Comparison of ENCODE assay signal across 22 cellular contexts in the genomic region with DNA sequence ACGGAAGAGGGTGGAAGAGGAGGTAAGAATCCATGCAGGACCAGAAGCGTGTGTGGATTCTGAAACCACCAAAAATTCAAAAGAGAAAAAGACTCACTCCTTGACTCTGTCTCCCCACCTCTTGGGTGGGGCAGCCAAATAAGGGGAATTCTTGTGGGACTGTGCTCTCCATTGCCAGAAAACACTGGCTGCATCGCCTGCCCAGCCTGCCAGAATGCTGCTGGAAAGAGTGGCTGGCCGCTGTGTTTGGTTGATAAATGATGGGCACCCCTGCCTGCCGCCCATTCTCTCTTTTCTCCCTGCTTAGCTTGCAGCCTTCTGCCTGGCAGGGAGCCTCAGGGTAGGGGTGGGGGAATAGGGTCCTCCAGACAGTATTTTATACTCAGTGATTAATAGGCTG. TPM values are rescaled to one million over a fixed set of nuclear protein-coding genes. Genes with fewer than 3 reads are reported as not detected.
DNase-seq lines count a peak whose midpoint lies in the region; ATAC-seq and TF ChIP-seq lines count a peak whose summit lies in the region.
"Had no signal": no experiment of that assay in that cellular context is flagged by ENCODE, and none has a peak within 500 bp of the region (broad histone marks: within the 10 kb centered on the region; RNA-seq: fewer than 3 reads in every experiment).

No MANE protein-coding gene starts in this region.

- TF ChIP-seq CTCF in breast epithelium (IDR thresholded peaks at IDR 0.05) (no peak), MCF 10A (IDR thresholded peaks at IDR 0.05; ENCODE audit: unreplicated experiment) (no peak), left lung (IDR thresholded peaks at IDR 0.05) (no peak), stomach (IDR thresholded peaks at IDR 0.05) (no peak)

- intact Hi-C loops in breast epithelium (cut with DNase I; ENCODE audit: low total_unique reads) = loop anchor here (5.0 kb wide), 1 partner anchor 60 kb away; no protein-coding TSS in a partner anchor
- intact Hi-C loops in MCF 10A (cut with micrococcal nuclease) = no loop called here
- intact Hi-C loops in left lung (cut with DNase I) = loop anchor here in 1 of 2 donors (5.0 kb wide), 1 partner anchor 70 kb away; a partner anchor contains a TSS
- intact Hi-C loops in stomach (cut with DNase I; ENCODE audit: low total_unique reads) = no loop called here

- peak overlapping the region; percentile 27 to 48 for H3K27ac ChIP-seq in breast epithelium
- H3K27ac ChIP-seq in left lung = peak overlapping the region; percentile 21 to 43
- H3K27ac ChIP-seq in stomach = peak overlapping the region in 4 of 5 donors; percentile 52 to 74 (median 62)
- H3K27ac ChIP-seq: BLaER1, PC-9 had no signal

- no peaks in the 10 kb centered on the region for H3K27me3 Mint-ChIP-seq in MCF 10A (ENCODE audit: insufficient read depth, unreplicated experiment)
- peaks cover 5% of the 10 kb centered on the region for H3K27me3 Mint-ChIP-seq in T-helper 2 cell treated with Interferon-gamma antibody and Interleukin-4, amounts not matched to agents 5 μg/mL and 100 μg/mL, for 36 hours (ENCODE audit: low read depth)
- H3K27me3 Mint-ChIP-seq: activated B cell treated with CpG ODN at 0.5 μM for 24 hours; activated naive CD8-positive, alpha-beta T cell treated with anti-CD3 and anti-CD28 coated beads for 36 hours; naive thymus-derived CD4-positive, alpha-beta T cell had no signal

- H3K4me3 ChIP-seq in breast epithelium (no peak overlapping the region), left lung (no peak overlapping the region), stomach (no peak overlapping the region)
- H3K4me3 ChIP-seq: BLaER1, dorsolateral prefrontal cortex, PC-9 had no signal

- WGBS in stomach, 5 donors = 59 to 84% (median 70%) methylated on average over 5 of the region's 5 CpGs

- no peaks in the 10 kb centered on the region for H3K4me1 Mint-ChIP-seq in MCF 10A (ENCODE audit: insufficient read depth, unreplicated experiment)
- H3K4me1 Mint-ChIP-seq in T-helper 2 cell treated with Interferon-gamma antibody and Interleukin-4, amounts not matched to agents 5 μg/mL and 100 μg/mL, for 36 hours (ENCODE audit: low read depth) = peaks cover 2% of the 10 kb centered on the region
- H3K4me1 Mint-ChIP-seq: activated B cell treated with CpG ODN at 0.5 μM for 24 hours had no signal

- no peak overlapping the region for H3K27ac Mint-ChIP-seq in MCF 10A (ENCODE audit: low read depth, unreplicated experiment)
- H3K27ac Mint-ChIP-seq in T-helper 2 cell treated with Interferon-gamma antibody and Interleukin-4, amounts not matched to agents 5 μg/mL and 100 μg/mL, for 36 hours = no peak overlapping the region
- H3K27ac Mint-ChIP-seq: activated B cell treated with CpG ODN at 0.5 μM for 24 hours; activated CD8-positive, alpha-beta T cell treated with anti-CD3 and anti-CD28 coated beads, Interleukin-2, amount 10 ng/mL, durations not matched to agents 7 days and 5 days; activated naive CD8-positive, alpha-beta T cell treated with anti-CD3 and anti-CD28 coated beads for 36 hours had no signal

- H3K36me3 Mint-ChIP-seq in MCF 10A (ENCODE audit: insufficient read depth, unreplicated experiment) = no peaks in the 10 kb centered on the region
- no peaks in the 10 kb centered on the region for H3K36me3 Mint-ChIP-seq in T-helper 2 cell treated with Interferon-gamma antibody and Interleukin-4, amounts not matched to agents 5 μg/mL and 100 μg/mL, for 36 hours (ENCODE audit: low read depth)
- H3K36me3 Mint-ChIP-seq: activated naive CD8-positive, alpha-beta T cell treated with anti-CD3 and anti-CD28 coated beads for 36 hours; naive thymus-derived CD4-positive, alpha-beta T cell had no signal

- no peak for TF ChIP-seq EP300 in stomach (IDR thresholded peaks at IDR 0.05)

- POLR2A ChIA-PET in MCF 10A (lab: Yijun Ruan, JAX) = interaction anchor here (0.9 to 2.0 kb wide), 2 partner anchors 11 to 12 kb away, joined by 3 to 6 read pairs; a partner anchor contains a TSS

- H3K36me3 ChIP-seq in breast epithelium (no peaks in the 10 kb centered on the region), left lung (no peaks in the 10 kb centered on the region), stomach (no peaks in the 10 kb centered on the region)
- H3K36me3 ChIP-seq: BLaER1 had no signal

- no peak for TF ChIP-seq POLR2A in breast epithelium (IDR thresholded peaks at IDR 0.05)
- TF ChIP-seq POLR2A in stomach (IDR thresholded peaks at IDR 0.05) = no peak

- H3K9me3 ChIP-seq in breast epithelium (no peaks in the 10 kb centered on the region), left lung (no peaks in the 10 kb centered on the region), stomach (no peaks in the 10 kb centered on the region)
- H3K9me3 ChIP-seq: BLaER1 had no signal

- no peak overlapping the region for H3K4me3 Mint-ChIP-seq in MCF 10A (ENCODE audit: unreplicated experiment)
- H3K4me3 Mint-ChIP-seq in T-helper 2 cell treated with Interferon-gamma antibody and Interleukin-4, amounts not matched to agents 5 μg/mL and 100 μg/mL, for 36 hours = no peak overlapping the region
- H3K4me3 Mint-ChIP-seq: activated B cell treated with CpG ODN at 0.5 μM for 24 hours; activated CD8-positive, alpha-beta T cell treated with anti-CD3 and anti-CD28 coated beads, Interleukin-2, amount 10 ng/mL, durations not matched to agents 7 days and 5 days; activated naive CD8-positive, alpha-beta T cell treated with anti-CD3 and anti-CD28 coated beads for 36 hours; naive thymus-derived CD4-positive, alpha-beta T cell had no signal

- H3K27me3 ChIP-seq in breast epithelium = no peaks in the 10 kb centered on the region
- H3K27me3 ChIP-seq in left lung = no peaks in the 10 kb centered on the region
- H3K27me3 ChIP-seq in stomach = no peaks in the 10 kb centered on the region
- H3K27me3 ChIP-seq: BLaER1, dorsolateral prefrontal cortex had no signal

- ATAC-seq in left lung (no peak), GM19455 (IDR thresholded peaks at IDR 0.05; ENCODE audit: unreplicated experiment) (no peak)
- ATAC-seq: activated CD8-positive, alpha-beta T cell treated with anti-CD3 and anti-CD28 coated beads, Interleukin-2, amount 10 ng/mL, durations not matched to agents 7 days and 5 days; esophagus mucosa; naive thymus-derived CD4-positive, alpha-beta T cell had no signal

- H3K9me3 Mint-ChIP-seq in MCF 10A (ENCODE audit: unreplicated experiment) = no peaks in the 10 kb centered on the region
- H3K9me3 Mint-ChIP-seq in T-helper 2 cell treated with Interferon-gamma antibody and Interleukin-4, amounts not matched to agents 5 μg/mL and 100 μg/mL, for 36 hours = no peaks in the 10 kb centered on the region
- H3K9me3 Mint-ChIP-seq: activated B cell treated with CpG ODN at 0.5 μM for 24 hours; activated naive CD8-positive, alpha-beta T cell treated with anti-CD3 and anti-CD28 coated beads for 36 hours; naive thymus-derived CD4-positive, alpha-beta T cell had no signal

- DNase-seq in breast epithelium (ENCODE audit: low spot score in 2 of 2) (no peak), MCF 10A (ENCODE audit: unreplicated experiment) (no peak), left lung (no peak), stomach (no peak), NCI-H146 (lab: John Stamatoyannopoulos, UW) (no peak)
- DNase-seq in T-helper 2 cell treated with Interferon-gamma antibody and Interleukin-4, amounts not matched to agents 5 μg/mL and 100 μg/mL, for 36 hours (ENCODE audit: low spot score) = no peak
- DNase-seq in stimulated activated CD4-positive, alpha-beta T cell treated with anti-CD3 and anti-CD28 coated beads, Interleukin-2, amount 100 ng/mL, for 48 hours = no peak
- DNase-seq: activated B cell treated with CpG ODN at 0.5 μM for 24 hours; activated CD8-positive, alpha-beta T cell treated with anti-CD3 and anti-CD28 coated beads, Interleukin-2, amount 10 ng/mL, durations not matched to agents 7 days and 5 days; activated naive CD8-positive, alpha-beta T cell treated with anti-CD3 and anti-CD28 coated beads for 36 hours; glutamatergic neuron; KBM-7; MV-4-11; naive thymus-derived CD4-positive, alpha-beta T cell; NCI-H187; NCI-H345; PC-9; trophoblast cell had no signal

- H3K4me1 ChIP-seq in breast epithelium = no peaks in the 10 kb centered on the region
- H3K4me1 ChIP-seq in left lung = peaks cover 17 to 19% of the 10 kb centered on the region in 2 donors
- peaks cover 15 to 46% (median 36%) of the 10 kb centered on the region in 4 donors for H3K4me1 ChIP-seq in stomach

- CTCF ChIA-PET in MCF 10A (lab: Yijun Ruan, JAX) = interaction anchor here (0.8 to 1.2 kb wide), 3 partner anchors 69 to 220 kb away, joined by 3 read pairs; a partner anchor contains a TSS

- no TSS peak for BruUV-seq in MCF 10A (replicated peaks; lab: Mats Ljungman, UMichigan)

RNA-seq across cellular contexts. Expression of a gene that starts 11.6 kb away (rescaled TPM):
- 10 to 100 TPM; 37.6 to 57.4 (median 47.2) TPM for total RNA-seq in breast epithelium
- total RNA-seq in MCF 10A (2022) = 45.1 and 53.7 TPM in 2 replicates
- 10 to 100 TPM; 51.3 to 55.4 TPM for total RNA-seq in left lung
- total RNA-seq in stomach = 10 to 100 TPM in 4 of 5 donors, 1 to 10 TPM in 1; 9.3 to 92.4 (median 31.2) TPM
- polyA plus RNA-seq in stomach = 10 to 100 TPM in 1 of 3 donors, 1 to 10 TPM in 2; 5.0 to 12.7 (median 9.0) TPM

RNA-seq across cellular contexts. Expression of a gene that starts 12.9 kb away (rescaled TPM):
- 10 to 100 TPM in 1 of 3 donors, 1 to 10 TPM in 2; 8.0 to 11.6 (median 9.8) TPM for total RNA-seq in breast epithelium
- total RNA-seq in MCF 10A (2022) = 2.0 and 5.0 TPM in 2 replicates
- total RNA-seq in left lung = 10 to 100 TPM; 11.9 to 13.4 TPM
- 10 to 100 TPM in 2 of 5 donors, 1 to 10 TPM in 2, under 1 TPM in 1; 0.58 to 39.7 (median 6.7) TPM for total RNA-seq in stomach
- polyA plus RNA-seq in stomach = 1 to 10 TPM; 5.3 to 7.0 (median 5.6) TPM
